In the genomic region with DNA sequence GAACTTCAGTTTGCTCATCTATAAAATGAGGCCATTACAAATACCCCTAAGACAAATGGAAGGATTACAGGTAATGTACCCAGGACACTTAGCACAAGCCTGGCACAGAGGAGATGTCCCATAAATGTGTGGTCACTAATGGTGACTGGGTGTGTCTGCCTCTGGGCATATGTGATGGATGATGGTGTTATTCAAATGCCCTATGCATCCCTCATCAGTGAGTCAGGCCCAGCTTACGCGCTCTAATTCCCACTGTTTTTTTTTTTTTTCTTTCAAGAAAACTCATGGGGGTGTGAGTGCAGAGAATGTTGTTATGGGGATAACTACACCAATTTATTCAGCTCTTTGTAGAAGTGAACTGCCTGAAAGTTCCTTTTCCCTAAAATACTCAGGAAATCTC, we compare ENCODE assay signal across 13 cellular contexts. TPM values are rescaled to one million over a fixed set of nuclear protein-coding genes. Genes with fewer than 3 reads are reported as not detected.
A peak's percentile ranks its signal among the peaks of the same experiment; 100 is the strongest.
DNase-seq lines count a peak whose midpoint lies in the region; ATAC-seq and TF ChIP-seq lines count a peak whose summit lies in the region.
"Had no signal": no experiment of that assay in that cellular context is flagged by ENCODE, and none has a peak within 500 bp of the region (broad histone marks: within the 10 kb centered on the region; RNA-seq: fewer than 3 reads in every experiment).

No MANE protein-coding gene starts in this region.

- H3K9me3 ChIP-seq in fibroblast of lung (ENCODE audit: control insufficient read depth, insufficient read depth, low read depth, low read length) (no peaks in the 10 kb centered on the region), sigmoid colon (no peaks in the 10 kb centered on the region)
- H3K9me3 ChIP-seq: MG63 had no signal

- ATAC-seq in sciatic nerve, result no peak
- ATAC-seq: natural killer cell, T-helper 17 cell had no signal

- no peak for TF ChIP-seq POLR2A in sigmoid colon (IDR thresholded peaks at IDR 0.05)

- TF ChIP-seq EP300 in sigmoid colon (IDR thresholded peaks at IDR 0.05), result no peak

- intact Hi-C loops in sigmoid colon (cut with DNase I) (loop anchor here (10.0 kb wide), 1 partner anchor 226 kb away; a partner anchor contains a TSS), sciatic nerve (cut with DNase I) (loop anchor here (5.0 kb wide), 1 partner anchor 333 kb away; no protein-coding TSS in a partner anchor)

- H3K4me3 ChIP-seq in fibroblast of lung (replicated peaks in 1 of 4; ENCODE audit: control extremely low read depth in 1 of 4, insufficient read depth in 1 of 4, low read depth in 3 of 4, low read length in 4 of 4), result no peak overlapping the region
- H3K4me3 ChIP-seq in sigmoid colon, result no peak overlapping the region
- H3K4me3 ChIP-seq: MG63 had no signal

- no peaks in the 10 kb centered on the region for H3K36me3 ChIP-seq in fibroblast of lung (ENCODE audit: control insufficient read depth, insufficient read depth, low read length)
- no peaks in the 10 kb centered on the region for H3K36me3 ChIP-seq in sigmoid colon

- peak; percentile 68 for DNase-seq in GM04504 (ENCODE audit: low read depth)
- DNase-seq in SW480 (ENCODE audit: low spot score), result peak; percentile 70
- DNase-seq in fibroblast of lung (ENCODE audit: low read depth in 2 of 2), result peak; percentile 55 to 85
- peak; percentile 8 for DNase-seq in sigmoid colon
- DNase-seq in NCI-H2171 (lab: John Stamatoyannopoulos, UW), result no peak
- no peak for DNase-seq in NCI-H748 (lab: John Stamatoyannopoulos, UW; ENCODE audit: unreplicated experiment)
- DNase-seq in NCI-H1092 (lab: John Stamatoyannopoulos, UW), result no peak
- no peak for DNase-seq in sciatic nerve (ENCODE audit: low spot score)
- DNase-seq: MG63, natural killer cell, NCI-H2171 treated with DMSO at 0.1 percent for 48 hours, OCI-M1, T-helper 17 cell had no signal

- H4K20me1 ChIP-seq in fibroblast of lung (ENCODE audit: control insufficient read depth, extremely low read depth, insufficient read depth, low read length), result no peaks in the 10 kb centered on the region

- TF ChIP-seq CTCF in fibroblast of lung (conservative IDR thresholded peaks at IDR 0.05 in 1 of 2, IDR thresholded peaks at IDR 0.05 in 1 of 2; ENCODE audit: low read depth in 1 of 2, low read length in 2 of 2) (no peak), sigmoid colon (IDR thresholded peaks at IDR 0.05) (no peak)

- H3K27me3 ChIP-seq in fibroblast of lung (ENCODE audit: control insufficient read depth, insufficient read depth, low read length) (no peaks in the 10 kb centered on the region), sigmoid colon (no peaks in the 10 kb centered on the region)
- H3K27me3 ChIP-seq: MG63 had no signal

- H3K4me2 ChIP-seq in fibroblast of lung (ENCODE audit: extremely low read depth, insufficient read depth, low read length), result no peak overlapping the region

- H3K9ac ChIP-seq in fibroblast of lung (ENCODE audit: insufficient read depth, low read length), result no peak overlapping the region

- no peaks in the 10 kb centered on the region for H3K79me2 ChIP-seq in fibroblast of lung (ENCODE audit: control insufficient read depth, insufficient read depth, low read length)

- H2AFZ ChIP-seq in fibroblast of lung (ENCODE audit: low read length), result no peak overlapping the region

- no peak overlapping the region for H3K27ac ChIP-seq in fibroblast of lung (ENCODE audit: insufficient read depth, low read length)
- H3K27ac ChIP-seq in sigmoid colon, result no peak overlapping the region

- peaks cover 13% of the 10 kb centered on the region for H3K4me1 ChIP-seq in fibroblast of lung (ENCODE audit: control insufficient read depth, extremely low read depth, insufficient read depth, low read length)
- peaks cover 0 to 7% (median 5%) of the 10 kb centered on the region in 4 donors for H3K4me1 ChIP-seq in sigmoid colon

- WGBS in sigmoid colon, 2 donors, result 94 to 97% methylated on average over 2 of the region's 2 CpGs

RNA-seq across cellular contexts. Expression of a gene that starts 23.6 kb away (rescaled TPM):
- total RNA-seq in fibroblast of lung, result 3.1 and 16.5 TPM in 2 replicates
- polyA plus RNA-seq in fibroblast of lung, result 19.4 and 53.2 TPM in 2 replicates
- 12.7 and 45.8 TPM in 2 replicates for polyA plus RNA-seq in fibroblast of lung (2012)
- 28.5 and 38.4 TPM in 2 replicates for polyA minus RNA-seq in fibroblast of lung (ENCODE audit: low replicate concordance)
- total RNA-seq in sigmoid colon, result 1 to 10 TPM in 3 of 4 donors, under 1 TPM in 1; 0.16 to 3.9 (median 2.3) TPM
- polyA plus RNA-seq in sigmoid colon, result 10 to 100 TPM in 1 of 3 donors, 1 to 10 TPM in 2; 1.8 to 10.8 (median 2.1) TPM
- 11.8 TPM for total RNA-seq in sciatic nerve

Comparison
In these comparisons a context has a peak if more than half of its experiments do, and no peak if none do; other contexts are left out.
1. DNase-seq: peak in GM04504 (single experiment), SW480 (single experiment), fibroblast of lung (2 of 2) and sigmoid colon (single experiment); none in NCI-H2171 (single experiment), NCI-H748 (single experiment), NCI-H1092 (single experiment) and sciatic nerve (single experiment).